12 cellular contexts compared by ENCODE assay signal in the genomic region with DNA sequence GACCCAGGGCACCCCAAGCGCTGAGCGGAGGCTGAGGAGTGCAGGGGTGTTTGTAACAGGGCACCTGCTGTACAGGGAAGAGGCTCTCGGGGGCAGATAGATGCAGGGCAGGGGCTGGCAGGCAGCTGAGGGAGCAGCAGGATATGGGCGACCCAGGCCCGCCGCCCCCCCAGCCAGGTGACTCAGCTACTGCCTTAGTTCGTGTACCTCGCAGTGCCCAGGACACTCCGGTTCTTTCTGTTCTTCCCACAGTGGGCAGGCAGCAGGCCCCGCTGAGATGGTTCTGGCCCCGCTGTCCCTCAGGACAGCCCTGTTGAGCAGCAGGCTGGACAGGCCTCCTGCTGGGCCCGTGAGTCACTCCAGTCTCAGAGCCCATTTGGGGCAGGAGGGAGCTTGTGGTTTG. TPM values are rescaled to one million over a fixed set of nuclear protein-coding genes. Genes with fewer than 3 reads are reported as not detected.
DNase-seq lines count a peak whose midpoint lies in the region; FAIRE-seq lines count a peak whose summit lies in the region.
"Had no signal": no experiment of that assay in that cellular context is flagged by ENCODE, and none has a peak within 500 bp of the region (broad histone marks: within the 10 kb centered on the region; RNA-seq: fewer than 3 reads in every experiment).

No MANE protein-coding gene starts in this region.

- no peak for FAIRE-seq in GM19239 (lab: Jason Lieb, UNC)
- FAIRE-seq: GM12892 had no signal

- H3K4me1 ChIP-seq in duodenal mucosa (ENCODE audit: control insufficient read depth in 1 of 2, insufficient read depth in 2 of 2, low read length in 2 of 2) (peaks cover 34 to 36% of the 10 kb centered on the region in 2 donors), mucosa of rectum (ENCODE audit: control insufficient read depth in 2 of 2, insufficient read depth in 2 of 2, low read length in 2 of 2) (peaks cover 31 to 34% of the 10 kb centered on the region in 2 donors)

- H3K4me3 ChIP-seq in duodenal mucosa (ENCODE audit: low read depth in 1 of 2, low read length in 2 of 2) (no peak overlapping the region), mucosa of rectum (ENCODE audit: low read length in 2 of 2) (peak overlapping the region in 1 of 2 donors; percentile 53)

- H3K27me3 ChIP-seq in duodenal mucosa (ENCODE audit: control insufficient read depth in 1 of 2, insufficient read depth in 2 of 2, low read length in 2 of 2) (no peaks in the 10 kb centered on the region), mucosa of rectum (ENCODE audit: control insufficient read depth in 2 of 2, insufficient read depth in 2 of 2, low read length in 2 of 2) (no peaks in the 10 kb centered on the region)

- DNase-seq in AG08396 (ENCODE audit: low spot score), result peak; percentile 72
- DNase-seq in M059J (ENCODE audit: low read depth), result peak; percentile 76
- DNase-seq in T-helper 9 cell, result no peak
- no peak for DNase-seq in medulla oblongata (ENCODE audit: extremely low spot score)
- no peak for DNase-seq in anterior cingulate cortex (lab: John Stamatoyannopoulos, UW)
- DNase-seq in GM19239 (ENCODE audit: insufficient read length, low spot score), result no peak
- DNase-seq: activated T-cell treated with anti-CD3 and anti-CD28 coated beads, Interleukin-2, amount 50 U/mL, for 1 hour; CD8-positive, alpha-beta memory T cell; T-helper 17 cell had no signal

- H3K9me3 ChIP-seq in duodenal mucosa (ENCODE audit: control insufficient read depth in 1 of 2, low read length in 2 of 2), result no peaks in the 10 kb centered on the region
- H3K9me3 ChIP-seq in mucosa of rectum (ENCODE audit: control insufficient read depth in 2 of 2, low read length in 2 of 2), result no peaks in the 10 kb centered on the region

- H3K9ac ChIP-seq in duodenal mucosa (ENCODE audit: low read depth in 1 of 2, low read length in 2 of 2), result peak overlapping the region; percentile 52 to 70
- peak overlapping the region; percentile 14 to 86 for H3K9ac ChIP-seq in mucosa of rectum (ENCODE audit: low read depth in 1 of 2, low read length in 2 of 2)

- peaks cover 4 to 5% of the 10 kb centered on the region in 2 donors for H3K36me3 ChIP-seq in duodenal mucosa (ENCODE audit: control insufficient read depth in 1 of 2, insufficient read depth in 2 of 2, low read length in 2 of 2)
- no peaks in the 10 kb centered on the region for H3K36me3 ChIP-seq in mucosa of rectum (ENCODE audit: control insufficient read depth in 2 of 2, insufficient read depth in 2 of 2, low read length in 2 of 2)

- H3K27ac ChIP-seq in duodenal mucosa (ENCODE audit: low read depth, low read length) (peak overlapping the region; percentile 82), mucosa of rectum (ENCODE audit: low read depth in 2 of 2, low read length in 2 of 2) (peak overlapping the region; percentile 95 to 96)

RNA-seq across cellular contexts. Expression of a gene that starts 16.2 kb away (rescaled TPM):
- total RNA-seq in M059J (2014; rRNA removed; shearing (Covaris generic)), result 9.1 and 18.9 TPM in 2 replicates

RNA-seq across cellular contexts. Expression of a gene that starts 27.5 kb away (rescaled TPM):
- 4.4 and 6.2 TPM in 2 replicates for total RNA-seq in M059J (2014; rRNA removed; shearing (Covaris generic))

Comparison
In these comparisons a context has a peak if more than half of its experiments do, and no peak if none do; other contexts are left out.
1. DNase-seq: peak in AG08396 (single experiment) and M059J (single experiment); none in T-helper 9 cell (single experiment), medulla oblongata (single experiment), anterior cingulate cortex (0 of 58) and GM19239 (single experiment).